Comparison of ENCODE assay signal across 10 cellular contexts in the genomic region with DNA sequence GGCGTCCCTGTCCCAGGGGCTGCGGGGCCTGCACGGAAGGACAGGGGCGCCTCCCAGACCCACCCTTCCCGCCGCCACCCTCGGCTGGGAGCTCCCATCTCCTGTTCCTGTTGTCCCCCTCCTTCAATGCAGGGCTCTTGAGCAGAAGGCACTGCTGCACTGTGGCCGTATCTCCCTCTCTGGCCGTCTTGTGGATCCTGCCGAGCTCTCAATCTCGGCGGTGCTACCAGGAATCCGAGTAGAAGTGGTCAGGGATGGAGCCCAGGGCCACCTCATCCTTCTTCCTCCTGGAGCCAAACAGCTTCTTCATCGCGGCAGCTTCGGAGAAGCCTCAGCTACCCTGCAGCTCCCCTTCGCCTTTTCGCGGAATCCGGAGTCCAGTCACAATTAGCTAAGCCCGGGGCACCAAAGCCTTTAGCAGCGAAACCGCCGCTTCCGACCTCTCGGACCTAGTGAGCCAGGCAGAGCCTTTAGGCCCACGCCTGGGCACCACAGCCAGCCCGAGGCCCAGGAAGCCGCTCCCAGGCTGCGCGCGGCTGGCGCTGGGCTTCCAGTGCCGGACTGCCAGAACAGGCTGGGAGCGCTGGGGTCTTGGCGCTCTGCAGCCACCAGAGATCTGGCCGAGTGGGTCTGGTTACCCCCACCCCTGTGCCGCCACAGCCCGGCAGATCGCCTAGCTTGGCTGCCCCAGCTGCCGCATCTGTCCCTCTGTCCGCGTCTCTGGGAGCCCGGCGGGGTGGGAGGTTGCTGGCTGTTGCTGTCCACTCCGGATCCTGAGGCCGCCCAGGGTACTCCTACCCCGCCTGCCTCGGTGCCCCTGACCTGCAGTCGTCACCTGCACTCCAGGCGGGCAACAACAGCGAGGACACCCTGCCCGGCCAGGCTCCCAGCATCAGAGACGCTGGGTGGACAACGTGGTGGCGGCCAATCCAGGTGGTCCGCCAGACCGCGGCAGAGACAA.
DNase-seq lines count a peak whose midpoint lies in the region; ATAC-seq, FAIRE-seq and TF ChIP-seq lines count a peak whose summit lies in the region.
"Had no signal": no experiment of that assay in that cellular context is flagged by ENCODE, and none has a peak within 500 bp of the region (broad histone marks: within the 10 kb centered on the region; RNA-seq: fewer than 3 reads in every experiment).

No MANE protein-coding gene starts in this region.

- H3K4me1 ChIP-seq in HUES64 (ENCODE audit: insufficient read depth, low read length) (no peaks in the 10 kb centered on the region), mammary epithelial cell (ENCODE audit: insufficient read depth, low read length) (peaks cover 33% of the 10 kb centered on the region), kidney (ENCODE audit: control insufficient read depth in 1 of 2, insufficient read depth in 1 of 2, low read depth in 1 of 2, low read length in 2 of 2) (peaks cover 0 to 8% of the 10 kb centered on the region in 2 donors), OCI-LY7 (ENCODE audit: insufficient read depth, low read length, poor library complexity, severe bottlenecking) (no peaks in the 10 kb centered on the region)

- DNase-seq in mammary epithelial cell (no peak), kidney (peak; percentile 73), OCI-LY7 (ENCODE audit: low spot score) (no peak)
- DNase-seq in activated CD4-positive, alpha-beta T cell treated with anti-CD3 and anti-CD28 coated beads, Interleukin-2, amount 10 ng/mL, durations not matched to agents 7 days and 5 days = no peak
- no peak for DNase-seq in activated naive CD4-positive, alpha-beta T cell (lab: John Stamatoyannopoulos, UW)
- DNase-seq: adrenal gland had no signal

- in situ Hi-C loops in mammary epithelial cell (cut with MboI; ENCODE audit: low sequenced_read_pairs in 2 of 2) = no loop called here

- H3K9me2 ChIP-seq in OCI-LY7 (ENCODE audit: insufficient read depth, low read length) = no peaks in the 10 kb centered on the region

- H3K9me3 ChIP-seq in HUES64 (ENCODE audit: insufficient read depth, low read depth, low read length) = no peaks in the 10 kb centered on the region
- no peaks in the 10 kb centered on the region for H3K9me3 ChIP-seq in mammary epithelial cell (replicated peaks; ENCODE audit: insufficient read depth, low read length)
- no peaks in the 10 kb centered on the region for H3K9me3 ChIP-seq in kidney (ENCODE audit: control insufficient read depth in 1 of 2, low read length in 2 of 2)
- no peaks in the 10 kb centered on the region for H3K9me3 ChIP-seq in OCI-LY7 (ENCODE audit: low read length)
- H3K9me3 ChIP-seq: adrenal gland, ovary had no signal

- H3K27ac Mint-ChIP-seq in stimulated activated memory B cell treated with anti-CD40 and anti-IgM and Interleukin-4, amounts not matched to agents 10 μg/mL and 1 μg/mL and 100 μg/mL, for 72 hours = no peak overlapping the region
- no peak overlapping the region for H3K27ac Mint-ChIP-seq in activated CD4-positive, alpha-beta T cell treated with anti-CD3 and anti-CD28 coated beads, Interleukin-2, amount 10 ng/mL, durations not matched to agents 7 days and 5 days

- H3K4me1 Mint-ChIP-seq in stimulated activated memory B cell treated with anti-CD40 and anti-IgM and Interleukin-4, amounts not matched to agents 10 μg/mL and 1 μg/mL and 100 μg/mL, for 72 hours = peaks cover 21% of the 10 kb centered on the region
- no peaks in the 10 kb centered on the region for H3K4me1 Mint-ChIP-seq in activated CD4-positive, alpha-beta T cell treated with anti-CD3 and anti-CD28 coated beads, Interleukin-2, amount 10 ng/mL, durations not matched to agents 7 days and 5 days

- H3K4me3 ChIP-seq in HUES64 (ENCODE audit: low read length) = peak overlapping the region; percentile 67
- H3K4me3 ChIP-seq in mammary epithelial cell (replicated peaks in 1 of 3; ENCODE audit: insufficient read depth in 1 of 3, low read depth in 2 of 3, low read length in 3 of 3) = peak overlapping the region in 2 of 3 experiments; percentile 39 to 42
- peak overlapping the region in 1 of 2 donors; percentile 29 for H3K4me3 ChIP-seq in kidney (ENCODE audit: low read length in 2 of 2)
- H3K4me3 ChIP-seq in OCI-LY7 (ENCODE audit: low read depth, low read length, poor library complexity, severe bottlenecking) = no peak overlapping the region
- H3K4me3 ChIP-seq: ovary had no signal

- H3K36me3 ChIP-seq in HUES64 (ENCODE audit: insufficient read depth, low read length) (no peaks in the 10 kb centered on the region), mammary epithelial cell (ENCODE audit: insufficient read depth, low read length) (no peaks in the 10 kb centered on the region), kidney (ENCODE audit: control insufficient read depth in 1 of 2, insufficient read depth in 2 of 2, low read length in 2 of 2) (no peaks in the 10 kb centered on the region), OCI-LY7 (ENCODE audit: insufficient read depth, low read length) (no peaks in the 10 kb centered on the region)
- H3K36me3 ChIP-seq: adrenal gland, ovary had no signal

- dilution Hi-C loops in mammary epithelial cell (cut with HindIII; ENCODE audit: low sequenced_read_pairs) = no loop called here

- CTCF ChIA-PET in mammary epithelial cell (lab: Charles Lee; ENCODE audit: low non-redundant PET) = no interaction called here
- CTCF ChIA-PET in activated CD4-positive, alpha-beta T cell treated with anti-CD3 and anti-CD28 coated beads, Interleukin-2, amount 10 ng/mL, durations not matched to agents 7 days and 5 days (lab: Charles Lee) = no interaction called here
- CTCF ChIA-PET in OCI-LY7 (lab: Charles Lee; ENCODE audit: unreplicated experiment) = no interaction called here

- FAIRE-seq in kidney (lab: Jason Lieb, UNC) = no peak

- no peaks in the 10 kb centered on the region for H3K36me3 Mint-ChIP-seq in stimulated activated memory B cell treated with anti-CD40 and anti-IgM and Interleukin-4, amounts not matched to agents 10 μg/mL and 1 μg/mL and 100 μg/mL, for 72 hours
- H3K36me3 Mint-ChIP-seq in activated CD4-positive, alpha-beta T cell treated with anti-CD3 and anti-CD28 coated beads, Interleukin-2, amount 10 ng/mL, durations not matched to agents 7 days and 5 days (ENCODE audit: low read depth) = no peaks in the 10 kb centered on the region

- intact Hi-C loops in mammary epithelial cell (cut with micrococcal nuclease) (no loop called here), kidney (cut with DNase I) (no loop called here), OCI-LY7 (cut with micrococcal nuclease; ENCODE audit: unreplicated experiment) (no loop called here)

- H3K27me3 Mint-ChIP-seq in stimulated activated memory B cell treated with anti-CD40 and anti-IgM and Interleukin-4, amounts not matched to agents 10 μg/mL and 1 μg/mL and 100 μg/mL, for 72 hours = peaks cover 55% of the 10 kb centered on the region
- H3K27me3 Mint-ChIP-seq in activated CD4-positive, alpha-beta T cell treated with anti-CD3 and anti-CD28 coated beads, Interleukin-2, amount 10 ng/mL, durations not matched to agents 7 days and 5 days = peaks cover 62% of the 10 kb centered on the region

- H3K4me2 ChIP-seq in mammary epithelial cell (ENCODE audit: insufficient read depth, low read depth, low read length) (peak overlapping the region; percentile 86), OCI-LY7 (ENCODE audit: low read length) (no peak overlapping the region)

- H4K20me1 ChIP-seq in mammary epithelial cell (ENCODE audit: insufficient read depth, low read length) (no peaks in the 10 kb centered on the region), OCI-LY7 (ENCODE audit: insufficient read depth, low read length) (no peaks in the 10 kb centered on the region)

- WGBS in HUES64 = 2% methylated on average over 59 of the region's 59 CpGs
- 12% methylated on average over 34 of the region's 59 CpGs for WGBS in mammary epithelial cell (ENCODE audit: low coverage, missing lambda C conversion rate)

- no peaks in the 10 kb centered on the region for H3K9me3 Mint-ChIP-seq in stimulated activated memory B cell treated with anti-CD40 and anti-IgM and Interleukin-4, amounts not matched to agents 10 μg/mL and 1 μg/mL and 100 μg/mL, for 72 hours
- H3K9me3 Mint-ChIP-seq in activated CD4-positive, alpha-beta T cell treated with anti-CD3 and anti-CD28 coated beads, Interleukin-2, amount 10 ng/mL, durations not matched to agents 7 days and 5 days = no peaks in the 10 kb centered on the region

- POLR2A ChIA-PET in activated CD4-positive, alpha-beta T cell treated with anti-CD3 and anti-CD28 coated beads, Interleukin-2, amount 10 ng/mL, durations not matched to agents 7 days and 5 days (lab: Charles Lee) = no interaction called here
- POLR2A ChIA-PET in OCI-LY7 (lab: Charles Lee) = no interaction called here

- H3K27ac ChIP-seq in HUES64 (ENCODE audit: low read depth, low read length) (no peak overlapping the region), mammary epithelial cell (ENCODE audit: insufficient read depth, low read depth, low read length) (no peak overlapping the region), kidney (ENCODE audit: low read depth in 2 of 2, low read length in 2 of 2) (no peak overlapping the region), OCI-LY7 (ENCODE audit: low read depth, low read length, poor library complexity, severe bottlenecking) (no peak overlapping the region)
- H3K27ac ChIP-seq: adrenal gland, ovary had no signal

- H3K9ac ChIP-seq in HUES64 (ENCODE audit: low read depth, low read length) (0 out of 2 replicates have a peak overlapping the region, but pooled peaks have one; percentile 31), mammary epithelial cell (ENCODE audit: insufficient read depth, low read length) (no peak overlapping the region), kidney (ENCODE audit: low read length in 2 of 2) (no peak overlapping the region)

- TF ChIP-seq CTCF in mammary epithelial cell (conservative IDR thresholded peaks at IDR 0.05 in 1 of 2, IDR thresholded peaks at IDR 0.05 in 1 of 2; ENCODE audit: extremely low read depth in 1 of 2, insufficient read depth in 1 of 2, low read depth in 1 of 2, low read length in 2 of 2) = no peak
- no peak for TF ChIP-seq CTCF in kidney (IDR thresholded peaks at IDR 0.05; ENCODE audit: borderline replicate concordance, extremely low read depth, insufficient read depth)
- TF ChIP-seq CTCF in OCI-LY7 (conservative IDR thresholded peaks at IDR 0.05; ENCODE audit: low read length) = no peak

- H2AFZ ChIP-seq in mammary epithelial cell (ENCODE audit: low read depth, low read length) (peak overlapping the region; percentile 87), OCI-LY7 (ENCODE audit: low read length) (no peak overlapping the region)

- H3K4me3 Mint-ChIP-seq in stimulated activated memory B cell treated with anti-CD40 and anti-IgM and Interleukin-4, amounts not matched to agents 10 μg/mL and 1 μg/mL and 100 μg/mL, for 72 hours = peak overlapping the region; percentile 61
- no peak overlapping the region for H3K4me3 Mint-ChIP-seq in activated CD4-positive, alpha-beta T cell treated with anti-CD3 and anti-CD28 coated beads, Interleukin-2, amount 10 ng/mL, durations not matched to agents 7 days and 5 days

- H3K27me3 ChIP-seq in HUES64 (ENCODE audit: insufficient read depth, low read length) = peaks cover 94% of the 10 kb centered on the region
- peaks cover 17% of the 10 kb centered on the region for H3K27me3 ChIP-seq in mammary epithelial cell (ENCODE audit: insufficient read depth, low read length)
- H3K27me3 ChIP-seq: ovary had no signal

- BruUV-seq in mammary epithelial cell (replicated peaks; lab: Mats Ljungman, UMichigan) (no TSS peak), OCI-LY7 (replicated peaks; lab: Mats Ljungman, UMichigan) (no TSS peak)

- ATAC-seq in stimulated activated memory B cell treated with anti-CD40 and anti-IgM and Interleukin-4, amounts not matched to agents 10 μg/mL and 1 μg/mL and 100 μg/mL, for 72 hours = no peak
- no peak for ATAC-seq in GM21529 (IDR thresholded peaks at IDR 0.05; ENCODE audit: unreplicated experiment)

- H3K79me2 ChIP-seq in mammary epithelial cell (ENCODE audit: insufficient read depth, low read length) (no peaks in the 10 kb centered on the region), OCI-LY7 (ENCODE audit: insufficient read depth, low read depth, low read length) (no peaks in the 10 kb centered on the region)
